18 cellular contexts compared by ENCODE assay signal in genomic region chr12:66050610-66051009, GRCh38.
DNase-seq lines count a peak whose midpoint lies in the region; ATAC-seq and TF ChIP-seq lines count a peak whose summit lies in the region.
"Had no signal": no experiment of that assay in that cellular context is flagged by ENCODE, and none has a peak within 500 bp of the region (broad histone marks: within the 10 kb centered on the region; RNA-seq: fewer than 3 reads in every experiment).

No MANE protein-coding gene starts in this region.

- TF ChIP-seq CTCF in BE2C (IDR thresholded peaks at IDR 0.05; ENCODE audit: low read depth, low read length) = no peak

- no peaks in the 10 kb centered on the region for H3K27me3 ChIP-seq in BE2C

- no peak overlapping the region for H3K27ac ChIP-seq in caudate nucleus (ENCODE audit: low read depth, low read length)
- H3K27ac ChIP-seq: KMS-11 had no signal

- ATAC-seq in GM18868 (IDR thresholded peaks at IDR 0.05; ENCODE audit: unreplicated experiment) (peak; percentile 58), GM21717 (IDR thresholded peaks at IDR 0.05; ENCODE audit: unreplicated experiment) (peak; percentile 29), HG02973 (IDR thresholded peaks at IDR 0.05; ENCODE audit: unreplicated experiment) (peak; percentile 49), HG03565 (IDR thresholded peaks at IDR 0.05; ENCODE audit: unreplicated experiment) (peak; percentile 26)
- ATAC-seq: esophagus mucosa, PC-3 had no signal

- no peaks in the 10 kb centered on the region for H3K36me3 ChIP-seq in BE2C

- no peak overlapping the region for H3K4me3 ChIP-seq in BE2C (ENCODE audit: low read depth, low read length)

- no peaks in the 10 kb centered on the region for H3K9me3 ChIP-seq in BE2C

- no peaks in the 10 kb centered on the region for H3K4me1 ChIP-seq in BE2C

- DNase-seq in activated T-cell treated with anti-CD3 and anti-CD28 coated beads for 4 hours (no peak), ecto neural progenitor cell (ENCODE audit: low spot score) (no peak), BE2C (no peak), caudate nucleus (lab: John Stamatoyannopoulos, UW) (no peak)
- DNase-seq: CD4-positive, alpha-beta memory T cell; effector memory CD4-positive, alpha-beta T cell; kidney; NCI-H187; NCI-H748 treated with DMSO at 0.1 percent for 48 hours; SHP77; stimulated activated CD4-positive, alpha-beta T cell treated with anti-CD3 and anti-CD28 coated beads, Interleukin-4, amount 100 ng/mL, for 24 hours had no signal
